ENCODE assay signal across 23 cellular contexts in genomic region chr5:102766295-102767090, GRCh38.
"Had no signal": no experiment of that assay in that cellular context is flagged by ENCODE, and none has a peak within 500 bp of the region (broad histone marks: within the 10 kb centered on the region; RNA-seq: fewer than 3 reads in every experiment).

No MANE protein-coding gene starts in this region.

- ATAC-seq: esophagus mucosa; naive thymus-derived CD4-positive, alpha-beta T cell; right cardiac atrium; stimulated activated naive CD8-positive, alpha-beta T cell treated with anti-CD3 and anti-CD28 coated beads, Interleukin-15, Interleukin-2, amounts not matched to agents 100 U/mL and 50 U/mL, for 24 hours had no signal

- H3K27me3 ChIP-seq: hepatocyte, neutrophil, ovary, tibial artery had no signal

- H3K4me2 ChIP-seq: hepatocyte had no signal

- DNase-seq: activated CD4-positive, alpha-beta memory T cell treated with anti-CD3 and anti-CD28 coated beads for 36 hours; activated CD4-positive, alpha-beta T cell treated with anti-CD3 and anti-CD28 coated beads for 1 hour; activated CD8-positive, alpha-beta memory T cell treated with anti-CD3 and anti-CD28 coated beads, Interleukin-2, amount 10 ng/mL, durations not matched to agents 7 days and 5 days; central memory CD4-positive, alpha-beta T cell; effector memory CD4-positive, alpha-beta T cell; foreskin melanocyte; glutamatergic neuron; left ventricle myocardium inferior; naive thymus-derived CD4-positive, alpha-beta T cell; ovary; right cardiac atrium; stimulated activated CD4-positive, alpha-beta T cell treated with anti-CD3 and anti-CD28 coated beads, Interleukin-12 subunit alpha, Interleukin-12 subunit beta, amount 100 ng/mL, for 4 hours; stimulated activated CD4-positive, alpha-beta T cell treated with anti-CD3 and anti-CD28 coated beads, Interleukin-4, amount 100 ng/mL, for 4 hours; stimulated activated naive CD8-positive, alpha-beta T cell treated with anti-CD3 and anti-CD28 coated beads, Interleukin-15, Interleukin-2, amounts not matched to agents 100 U/mL and 50 U/mL, for 24 hours; T-helper 1 cell; tibial artery; WERI-Rb-1 had no signal

- H3K4me3 Mint-ChIP-seq: activated CD4-positive, alpha-beta memory T cell treated with anti-CD3 and anti-CD28 coated beads for 36 hours; activated CD8-positive, alpha-beta memory T cell treated with anti-CD3 and anti-CD28 coated beads, Interleukin-2, amount 10 ng/mL, durations not matched to agents 7 days and 5 days; naive thymus-derived CD4-positive, alpha-beta T cell had no signal

- H3K9me3 Mint-ChIP-seq: activated CD4-positive, alpha-beta memory T cell treated with anti-CD3 and anti-CD28 coated beads for 36 hours; naive thymus-derived CD4-positive, alpha-beta T cell had no signal

- H3K9me3 ChIP-seq: left ventricle myocardium inferior, neutrophil, ovary, tibial artery had no signal

- H3K27me3 Mint-ChIP-seq: activated CD4-positive, alpha-beta memory T cell treated with anti-CD3 and anti-CD28 coated beads for 36 hours; activated CD8-positive, alpha-beta memory T cell treated with anti-CD3 and anti-CD28 coated beads, Interleukin-2, amount 10 ng/mL, durations not matched to agents 7 days and 5 days; naive thymus-derived CD4-positive, alpha-beta T cell had no signal

- H2AFZ ChIP-seq: hepatocyte had no signal

- H3K27ac ChIP-seq: hepatocyte, left ventricle myocardium inferior, neutrophil, ovary, tibial artery, WERI-Rb-1 had no signal

- H3K27ac Mint-ChIP-seq: activated CD4-positive, alpha-beta memory T cell treated with anti-CD3 and anti-CD28 coated beads for 36 hours; naive thymus-derived CD4-positive, alpha-beta T cell had no signal

- FAIRE-seq: astrocyte, endothelial cell of umbilical vein, TTC549 had no signal

- H3K36me3 Mint-ChIP-seq: activated CD4-positive, alpha-beta memory T cell treated with anti-CD3 and anti-CD28 coated beads for 36 hours had no signal
